ENCODE assay signal across 18 cellular contexts in genomic region chr4:59571805-59572430, GRCh38.
A peak's percentile ranks its signal among the peaks of the same experiment; 100 is the strongest.
DNase-seq lines count a peak whose midpoint lies in the region; ATAC-seq, FAIRE-seq and TF ChIP-seq lines count a peak whose summit lies in the region.
"Had no signal": no experiment of that assay in that cellular context is flagged by ENCODE, and none has a peak within 500 bp of the region (broad histone marks: within the 10 kb centered on the region; RNA-seq: fewer than 3 reads in every experiment).

No MANE protein-coding gene starts in this region.

- H3K9ac ChIP-seq in GM12878 (ENCODE audit: control insufficient read depth, insufficient read depth, low read length): no peak overlapping the region

- SMC1A ChIA-PET in GM12878 (lab: Charles Lee; ENCODE audit: uncharacterized antibody, unreplicated experiment): interaction anchor here (0.5 kb wide), 1 partner anchor 548 kb away, joined by 3 read pairs; no protein-coding TSS in a partner anchor

- no peaks in the 10 kb centered on the region for H3K9me3 Mint-ChIP-seq in mesothelial cell of epicardium
- H3K9me3 Mint-ChIP-seq: type B pancreatic cell had no signal

- no peak for TF ChIP-seq RAD21 in GM12878 (IDR thresholded peaks at IDR 0.05; ENCODE audit: insufficient read depth, low read depth, low read length)

- CTCF ChIA-PET in GM12878 (lab: Yijun Ruan, JAX): no interaction called here

- FAIRE-seq in GM12878 (lab: Jason Lieb, UNC): no peak
- FAIRE-seq: K562 had no signal

- H3K36me3 ChIP-seq in GM12878 (ENCODE audit: control insufficient read depth in 2 of 2, insufficient read depth in 2 of 2, low read length in 1 of 2): no peaks in the 10 kb centered on the region
- H3K36me3 ChIP-seq: HAP-1 had no signal

- H3K27me3 ChIP-seq in GM12878 (replicated peaks in 1 of 2; ENCODE audit: control insufficient read depth in 2 of 2, insufficient read depth in 2 of 2, low read length in 1 of 2): no peaks in the 10 kb centered on the region

- H3K27ac ChIP-seq in GM12878 (ENCODE audit: control insufficient read depth, insufficient read depth): no peak overlapping the region

- H3K4me2 ChIP-seq in GM12878 (ENCODE audit: control insufficient read depth, insufficient read depth): no peak overlapping the region

- RAD21 ChIA-PET in GM12878 (lab: Charles Lee; ENCODE audit: unreplicated experiment): interaction anchor here (0.6 kb wide), 1 partner anchor 495 kb away, joined by 5 read pairs; no protein-coding TSS in a partner anchor

- 40% methylated on average over 9 of the region's 9 CpGs for WGBS in GM12878 (ENCODE audit: insufficient coverage, insufficient replicate concordance, low lambda C conversion rate, missing lambda C conversion rate)

- ATAC-seq in GM12878 (peak; percentile 51), HG02759 (IDR thresholded peaks at IDR 0.05; ENCODE audit: unreplicated experiment) (no peak)
- ATAC-seq: K562, left lobe of liver had no signal

- intact Hi-C loops in GM12878 (cut with micrococcal nuclease; ENCODE audit: unreplicated experiment): no loop called here

- H3K79me2 ChIP-seq in GM12878 (ENCODE audit: control insufficient read depth, insufficient read depth, low read length): no peaks in the 10 kb centered on the region

- H3K4me3 ChIP-seq in GM12878: no peak overlapping the region
- H3K4me3 ChIP-seq: HAP-1, K562 had no signal

- H3K27me3 Mint-ChIP-seq in mesothelial cell of epicardium (ENCODE audit: low read depth): no peaks in the 10 kb centered on the region
- H3K27me3 Mint-ChIP-seq: central memory CD8-positive, alpha-beta T cell; stimulated activated naive CD8-positive, alpha-beta T cell treated with anti-CD3 and anti-CD28 coated beads, Interleukin-15, Interleukin-2, amounts not matched to agents 100 ng/mL and 50 ng/mL, for 24 hours; type B pancreatic cell had no signal

- peaks cover 4% of the 10 kb centered on the region; the same call in 1 of the 2 replicates for H3K4me1 ChIP-seq in GM12878 (ENCODE audit: control insufficient read depth, insufficient read depth, low read length)
- H3K4me1 ChIP-seq: HAP-1 had no signal

- TF ChIP-seq POLR2A in GM12878 (IDR thresholded peaks at IDR 0.05; ENCODE audit: low read depth, low read length): no peak

- no peaks in the 10 kb centered on the region for H3K36me3 Mint-ChIP-seq in mesothelial cell of epicardium
- H3K36me3 Mint-ChIP-seq: CD14-positive monocyte, type B pancreatic cell had no signal

- BruUV-seq in GM12878 (replicated peaks; lab: Mats Ljungman, UMichigan): no TSS peak

- no peaks in the 10 kb centered on the region for H3K4me1 Mint-ChIP-seq in mesothelial cell of epicardium
- H3K4me1 Mint-ChIP-seq: central memory CD8-positive, alpha-beta T cell had no signal

- no peaks in the 10 kb centered on the region for H3K9me3 ChIP-seq in GM12878 (replicated peaks; ENCODE audit: control insufficient read depth, insufficient read depth, low read length)
- H3K9me3 ChIP-seq: HAP-1 had no signal

- no peaks in the 10 kb centered on the region for H4K20me1 ChIP-seq in GM12878 (ENCODE audit: control insufficient read depth, insufficient read depth)

- DNase-seq in COR-L47 (lab: John Stamatoyannopoulos, UW) (peak; percentile 45), NCI-H1105 treated with DMSO at 0.1 percent for 48 hours (lab: John Stamatoyannopoulos, UW) (peak; percentile 40), NCI-H69 (lab: John Stamatoyannopoulos, UW) (peak; percentile 72), GM12878 (ENCODE audit: low read depth, low spot score) (no peak), mesothelial cell of epicardium (ENCODE audit: low spot score in 2 of 2, unreplicated experiment in 2 of 2) (no peak), KBM-7 (no peak)
- DNase-seq in stimulated activated CD4-positive, alpha-beta T cell treated with anti-CD3 and anti-CD28 coated beads, Interleukin-4, amount 100 ng/mL, for 1 hour: no peak
- DNase-seq: activated naive CD4-positive, alpha-beta T cell treated with anti-CD3 and anti-CD28 coated beads for 36 hours; aorta; NCI-H774 had no signal

- H3K27ac Mint-ChIP-seq in mesothelial cell of epicardium: no peak overlapping the region
- H3K27ac Mint-ChIP-seq: activated naive CD4-positive, alpha-beta T cell treated with anti-CD3 and anti-CD28 coated beads for 36 hours; CD14-positive monocyte; stimulated activated naive CD8-positive, alpha-beta T cell treated with anti-CD3 and anti-CD28 coated beads, Interleukin-15, Interleukin-2, amounts not matched to agents 100 ng/mL and 50 ng/mL, for 24 hours; type B pancreatic cell had no signal

- POLR2A ChIA-PET in GM12878 (lab: Charles Lee): no interaction called here

- H2AFZ ChIP-seq in GM12878 (ENCODE audit: control insufficient read depth, low read depth, low read length): peak overlapping the region; percentile 18; the same call in 1 of the 2 replicates

- H3K4me3 Mint-ChIP-seq in mesothelial cell of epicardium: no peak overlapping the region
- H3K4me3 Mint-ChIP-seq: activated naive CD4-positive, alpha-beta T cell treated with anti-CD3 and anti-CD28 coated beads for 36 hours; CD14-positive monocyte; central memory CD8-positive, alpha-beta T cell; stimulated activated naive CD8-positive, alpha-beta T cell treated with anti-CD3 and anti-CD28 coated beads, Interleukin-15, Interleukin-2, amounts not matched to agents 100 ng/mL and 50 ng/mL, for 24 hours; type B pancreatic cell had no signal

- TF ChIP-seq CTCF in GM12878 (IDR thresholded peaks at IDR 0.05 in 2 of 3, conservative IDR thresholded peaks at IDR 0.05 in 1 of 3; ENCODE audit: control insufficient read depth in 2 of 3, extremely low read depth in 1 of 3, insufficient read depth in 1 of 3, low read depth in 3 of 3, low read length in 3 of 3) (no peak), mesothelial cell of epicardium (IDR thresholded peaks at IDR 0.05; ENCODE audit: unreplicated experiment) (no peak)

- in situ Hi-C loops in GM12878 (cut with MboI): no loop called here
- in situ Hi-C loops in KBM-7 (cut with MboI; ENCODE audit: low pct_unique_long_range_greater_than_20kb, low sequenced_read_pairs): no loop called here

- no peak for TF ChIP-seq EP300 in GM12878 (IDR thresholded peaks at IDR 0.05; ENCODE audit: borderline replicate concordance in 1 of 2, control insufficient read depth in 1 of 2, low read depth in 2 of 2, low read length in 2 of 2)

TF ChIP-seq in GM12878, 131 proteins besides CTCF, POLR2A, EP300 and RAD21:
- TF ChIP-seq CHD1 (IDR thresholded peaks at IDR 0.05; ENCODE audit: low read depth, low read length): no peak
- no peak for TF ChIP-seq SREBF1 (IDR thresholded peaks at IDR 0.05; ENCODE audit: low read length)
- no peak for TF ChIP-seq SUPT20H (IDR thresholded peaks at IDR 0.05; ENCODE audit: borderline replicate concordance, control insufficient read depth, low read depth, low read length)
- TF ChIP-seq GABPA (IDR thresholded peaks at IDR 0.05; ENCODE audit: low read depth): no peak
- no peak for TF ChIP-seq ASH2L (IDR thresholded peaks at IDR 0.05; ENCODE audit: borderline replicate concordance, low read depth)
- no peak for TF ChIP-seq ZNF207 (IDR thresholded peaks at IDR 0.05; ENCODE audit: borderline replicate concordance)
- no peak for TF ChIP-seq POLR2AphosphoS5 (IDR thresholded peaks at IDR 0.05; ENCODE audit: low read length)
- TF ChIP-seq HCFC1 (IDR thresholded peaks at IDR 0.05; ENCODE audit: low read length): no peak

Comparison
In these comparisons a context has a peak if more than half of its experiments do, and no peak if none do; other contexts are left out.
1. DNase-seq: peak in COR-L47 (single experiment), NCI-H1105 treated with DMSO at 0.1 percent for 48 hours (single experiment) and NCI-H69 (single experiment); none in GM12878 (single experiment), mesothelial cell of epicardium (0 of 2), KBM-7 (single experiment) and stimulated activated CD4-positive, alpha-beta T cell treated with anti-CD3 and anti-CD28 coated beads, Interleukin-4, amount 100 ng/mL, for 1 hour (single experiment).